ENCODE assay signal across 17 cellular contexts in genomic region chr6:131916847-131917246, GRCh38. TPM values are rescaled to one million over a fixed set of nuclear protein-coding genes. Genes with fewer than 3 reads are reported as not detected.
"Had no signal": no experiment of that assay in that cellular context is flagged by ENCODE, and none has a peak within 500 bp of the region (broad histone marks: within the 10 kb centered on the region; RNA-seq: fewer than 3 reads in every experiment).

No MANE protein-coding gene starts in this region.

- H3K27ac ChIP-seq: gastrocnemius medialis, heart right ventricle, left lung, upper lobe of left lung had no signal

- H3K27me3 ChIP-seq: gastrocnemius medialis, upper lobe of left lung had no signal

- H3K36me3 ChIP-seq: gastrocnemius medialis, heart right ventricle, left lung, upper lobe of left lung had no signal

- H3K4me2 ChIP-seq: smooth muscle cell had no signal

- H3K27ac Mint-ChIP-seq: activated CD4-positive, alpha-beta memory T cell treated with anti-CD3 and anti-CD28 coated beads, Interleukin-2, amount 10 ng/mL, durations not matched to agents 7 days and 5 days; activated T-cell treated with anti-CD3 and anti-CD28 coated beads, Interleukin-2, amount 50 U/mL, for 72 hours; brain; progenitor cell of endocrine pancreas; T-helper 1 cell treated with Interleukin-12 subunit alpha and Interleukin-12 subunit beta and Interleukin-4 antibody, amounts not matched to agents 30 μg/mL and 1 μg/mL, for 36 hours had no signal

- H3K36me3 Mint-ChIP-seq: brain; naive thymus-derived CD8-positive, alpha-beta T cell had no signal

- ATAC-seq: activated T-cell treated with anti-CD3 and anti-CD28 coated beads, Interleukin-2, amount 50 U/mL, for 72 hours; gastrocnemius medialis; heart right ventricle; left lung; mucosa of descending colon; right cardiac atrium had no signal

- H3K4me3 ChIP-seq: gastrocnemius medialis, heart right ventricle, left lung, mucosa of descending colon, smooth muscle cell, upper lobe of left lung had no signal

- H3K4me1 Mint-ChIP-seq: brain had no signal

- DNase-seq: activated CD4-positive, alpha-beta memory T cell treated with anti-CD3 and anti-CD28 coated beads, Interleukin-2, amount 10 ng/mL, durations not matched to agents 7 days and 5 days; activated CD4-positive, alpha-beta T cell treated with anti-CD3 and anti-CD28 coated beads for 1 hour; activated naive CD4-positive, alpha-beta T cell; activated T-cell treated with anti-CD3 and anti-CD28 coated beads, Interleukin-2, amount 50 U/mL, for 72 hours; effector memory CD4-positive, alpha-beta T cell; gastrocnemius medialis; heart right ventricle; left lung; mucosa of descending colon; naive thymus-derived CD8-positive, alpha-beta T cell; right cardiac atrium; stimulated activated naive CD4-positive, alpha-beta T cell; upper lobe of left lung had no signal

- H3K9me3 ChIP-seq: gastrocnemius medialis, left lung, mucosa of descending colon, upper lobe of left lung had no signal

- H3K4me1 ChIP-seq: gastrocnemius medialis, left lung, upper lobe of left lung had no signal

- H3K4me3 Mint-ChIP-seq: activated CD4-positive, alpha-beta memory T cell treated with anti-CD3 and anti-CD28 coated beads, Interleukin-2, amount 10 ng/mL, durations not matched to agents 7 days and 5 days; activated T-cell treated with anti-CD3 and anti-CD28 coated beads, Interleukin-2, amount 50 U/mL, for 72 hours; brain; naive thymus-derived CD8-positive, alpha-beta T cell; T-helper 1 cell treated with Interleukin-12 subunit alpha and Interleukin-12 subunit beta and Interleukin-4 antibody, amounts not matched to agents 30 μg/mL and 1 μg/mL, for 36 hours had no signal

- H3K9me3 Mint-ChIP-seq: activated CD4-positive, alpha-beta memory T cell treated with anti-CD3 and anti-CD28 coated beads, Interleukin-2, amount 10 ng/mL, durations not matched to agents 7 days and 5 days; T-helper 1 cell treated with Interleukin-12 subunit alpha and Interleukin-12 subunit beta and Interleukin-4 antibody, amounts not matched to agents 30 μg/mL and 1 μg/mL, for 36 hours had no signal

RNA-seq across cellular contexts. Expression of gene CCN2, which starts 34.3 kb away (rescaled TPM):
- total RNA-seq: activated CD4-positive, alpha-beta memory T cell treated with anti-CD3 and anti-CD28 coated beads, Interleukin-2, amount 10 ng/mL, durations not matched to agents 7 days and 5 days; activated T-cell treated with anti-CD3 and anti-CD28 coated beads, Interleukin-2, amount 50 U/mL, for 72 hours had no signal
- polyA plus RNA-seq: naive thymus-derived CD8-positive, alpha-beta T cell had no signal
